In the genomic region with DNA sequence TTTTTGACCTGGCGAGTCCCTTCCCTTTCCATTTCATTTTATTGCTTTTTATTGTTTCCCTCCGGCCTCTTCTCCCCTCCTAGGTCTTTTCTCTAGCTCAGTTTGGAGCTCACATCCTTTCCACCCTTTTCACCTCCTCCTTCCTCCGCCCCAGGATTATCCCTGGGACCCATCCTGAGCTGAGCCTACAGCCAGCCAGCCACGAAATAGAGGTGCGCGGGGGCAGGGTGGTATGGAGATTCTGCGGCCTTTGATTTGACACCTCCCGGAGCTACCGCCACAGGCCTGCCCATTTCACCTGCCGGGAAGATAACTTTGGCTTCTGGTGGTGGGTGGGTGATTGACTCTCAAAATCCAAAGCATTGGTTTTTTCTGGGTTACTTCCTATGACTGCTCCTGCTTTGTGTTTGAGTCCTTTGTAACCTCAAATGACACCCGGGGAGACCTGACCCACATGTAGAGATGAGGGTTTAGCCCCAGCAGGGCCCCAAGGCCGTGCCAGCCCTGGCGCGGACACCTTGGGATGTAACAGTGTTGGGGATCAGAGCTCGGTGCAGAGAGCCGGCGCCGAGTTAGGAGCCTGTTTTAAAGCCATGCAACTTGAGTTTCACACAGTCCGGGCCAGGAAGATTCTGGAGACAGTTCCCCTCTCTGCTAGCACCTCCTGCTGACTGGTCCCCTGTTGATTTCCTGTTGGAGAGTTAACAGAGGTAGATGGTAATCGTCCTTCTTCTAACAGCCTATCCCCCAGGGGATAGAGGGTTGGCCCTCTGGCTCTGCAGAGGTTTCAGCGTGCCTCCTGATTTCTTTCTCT, we compare ENCODE assay signal across 1 cellular context.
TF ChIP-seq lines count a peak whose summit lies in the region.

No MANE protein-coding gene starts in this region.

TF ChIP-seq in HepG2, 621 proteins besides CTCF, POLR2A, EP300 and RAD21:
- 0 out of 2 replicates have a peak, but pooled peaks have one; percentile 60 for TF ChIP-seq EZH2 (conservative IDR thresholded peaks at IDR 0.05; ENCODE audit: low read depth, low read length)
- no peak for TF ChIP-seq AFF4 (CRISPR knock-in tag; IDR thresholded peaks at IDR 0.05)
- no peak for TF ChIP-seq KLF13 (CRISPR knock-in tag; IDR thresholded peaks at IDR 0.05)
- peak; percentile 52 for TF ChIP-seq STAG1 (CRISPR knock-in tag; IDR thresholded peaks at IDR 0.05)
- no peak for TF ChIP-seq ATM (IDR thresholded peaks at IDR 0.05; ENCODE audit: borderline replicate concordance)
